ENCODE assay signal across 2 cellular contexts in genomic region chr5:107696511-107696910, GRCh38.
TF ChIP-seq lines count a peak whose summit lies in the region.

No MANE protein-coding gene starts in this region.

TF ChIP-seq in GM23338, 12 proteins besides CTCF, POLR2A, EP300 and RAD21 (continued from another document):
- no peak for TF ChIP-seq REST (IDR thresholded peaks at IDR 0.05; ENCODE audit: unreplicated experiment)
- TF ChIP-seq CREB1 (CRISPR knock-in tag; IDR thresholded peaks at IDR 0.05; ENCODE audit: low read depth) = no peak
- TF ChIP-seq EZH2phosphoT487 (IDR thresholded peaks at IDR 0.05; ENCODE audit: unreplicated experiment) = no peak
- no peak for TF ChIP-seq ZNF114 (CRISPR knock-in tag; IDR thresholded peaks at IDR 0.05)
TF ChIP-seq in GM23338: peak in this region for 0.

TF ChIP-seq in WTC11, 78 proteins besides CTCF, POLR2A, EP300 and RAD21 (continued from another document):
- TF ChIP-seq ATF3 (CRISPR knock-in tag; conservative IDR thresholded peaks at IDR 0.05) = no peak
- TF ChIP-seq FOXK1 (CRISPR knock-in tag; IDR thresholded peaks at IDR 0.05) = no peak
TF ChIP-seq in WTC11: peak in this region for 0.
